In the genomic region with DNA sequence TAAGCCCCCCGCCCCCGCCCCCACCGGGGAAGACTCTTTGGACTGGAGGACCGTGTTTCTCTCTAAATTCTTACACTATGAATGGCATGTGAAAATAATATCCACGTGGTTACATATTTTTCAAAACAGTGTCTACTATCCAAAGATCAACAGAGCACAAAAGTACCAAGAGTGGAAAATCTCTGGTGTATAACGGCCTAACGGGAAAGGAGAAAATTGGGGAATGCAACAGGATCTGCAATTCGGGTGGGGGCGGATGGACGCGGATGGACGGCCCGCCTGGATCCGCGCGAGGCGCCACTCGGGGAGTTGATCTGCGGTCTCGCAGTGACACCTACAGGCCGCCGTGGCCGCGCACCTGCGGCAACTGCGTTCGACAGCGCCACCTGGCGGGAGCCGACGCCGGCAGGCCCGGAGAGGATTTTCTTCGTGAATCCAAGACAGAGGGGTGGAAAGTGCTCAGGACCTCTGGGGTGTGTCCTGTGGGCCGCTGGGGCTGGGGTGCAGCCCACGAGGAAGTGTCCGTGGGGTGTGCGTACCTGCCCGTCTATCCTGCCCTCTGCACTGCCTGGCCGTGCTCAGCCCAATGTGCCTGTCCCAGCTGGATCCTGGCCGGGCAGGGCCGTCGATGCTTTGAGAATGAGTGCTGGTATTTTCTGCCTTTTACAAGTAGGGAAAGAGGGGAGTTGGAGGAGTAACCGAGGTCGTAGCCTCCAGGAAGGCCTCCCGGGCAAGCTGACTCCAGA, we compare ENCODE assay signal across 8 cellular contexts.
DNase-seq lines count a peak whose midpoint lies in the region; ATAC-seq and TF ChIP-seq lines count a peak whose summit lies in the region.

No MANE protein-coding gene starts in this region.

- DNase-seq in GM10266 (ENCODE audit: extremely low spot score) (peak; percentile 92), NCI-H2171 (lab: John Stamatoyannopoulos, UW) (peak; percentile 78), left kidney (ENCODE audit: low read depth, low spot score) (peak; percentile 81)
- DNase-seq in activated CD4-positive, alpha-beta T cell treated with anti-CD3 and anti-CD28 coated beads for 1 hour = peak; percentile 82
- peak; percentile 75 for DNase-seq in central memory CD4-positive, alpha-beta T cell
- peak; percentile 91 for DNase-seq in stimulated activated CD4-positive, alpha-beta T cell treated with anti-CD3 and anti-CD28 coated beads, Interleukin-4, amount 100 ng/mL, for 1 hour

- TF ChIP-seq CTCF in GM10266 (IDR thresholded peaks at IDR 0.05; ENCODE audit: control insufficient read depth, insufficient read depth, low read depth, missing control alignments) = peak; percentile 100

- ATAC-seq in HG02798 (IDR thresholded peaks at IDR 0.05; ENCODE audit: poor library complexity, unreplicated experiment) (peak; percentile 81), GM21786 (IDR thresholded peaks at IDR 0.05; ENCODE audit: unreplicated experiment) (no peak)
